Comparison of ENCODE assay signal across 8 cellular contexts in the genomic region with DNA sequence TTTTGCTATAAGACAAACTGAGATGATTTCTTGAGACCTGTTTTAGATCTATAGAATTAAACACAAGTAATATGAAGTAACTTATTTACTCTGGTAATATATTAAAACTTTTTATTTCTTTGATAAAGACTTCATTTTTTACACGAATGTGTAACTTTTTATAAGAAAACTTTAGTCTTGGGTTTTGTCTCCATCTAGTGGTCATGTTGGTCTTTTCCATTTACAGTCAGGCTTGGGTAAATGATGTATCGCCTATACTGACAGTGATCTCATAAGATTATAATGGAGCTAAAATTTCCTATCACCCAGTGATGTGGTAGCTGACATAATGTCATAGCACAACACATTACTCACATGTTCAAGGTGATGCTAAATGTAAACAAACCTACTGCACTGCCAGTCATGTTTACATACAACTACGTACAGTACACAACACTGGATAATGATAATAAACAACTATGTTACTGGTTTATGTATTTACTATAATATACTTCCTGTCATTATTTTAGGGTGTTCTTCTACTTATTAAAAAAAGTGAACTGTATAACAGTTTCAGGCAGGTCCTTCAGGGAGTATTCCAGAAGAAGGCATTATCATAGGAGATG. TPM values are rescaled to one million over a fixed set of nuclear protein-coding genes. Genes with fewer than 3 reads are reported as not detected.
DNase-seq lines count a peak whose midpoint lies in the region; ATAC-seq and TF ChIP-seq lines count a peak whose summit lies in the region.

No MANE protein-coding gene starts in this region.

- H3K27ac ChIP-seq in hepatocyte = no peak overlapping the region
- H3K27ac ChIP-seq in stomach = no peak overlapping the region

- no peak for DNase-seq in Calu3
- DNase-seq in NCI-H1436 treated with DMSO at 0.1 percent for 48 hours (lab: John Stamatoyannopoulos, UW) = peak; percentile 8
- DNase-seq in activated CD8-positive, alpha-beta T cell treated with anti-CD3 and anti-CD28 coated beads, Interleukin-2, amount 10 ng/mL, durations not matched to agents 7 days and 5 days = peak; percentile 31
- peak; percentile 68 for DNase-seq in hepatocyte (ENCODE audit: low spot score)
- DNase-seq in stomach = no peak
- no peak for DNase-seq in activated CD4-positive, alpha-beta memory T cell treated with anti-CD3 and anti-CD28 coated beads, Interleukin-2, amount 10 ng/mL, durations not matched to agents 7 days and 5 days
- no peak for DNase-seq in NCI-H1048 (lab: John Stamatoyannopoulos, UW)

- H2AFZ ChIP-seq in hepatocyte = no peak overlapping the region

- H3K27ac Mint-ChIP-seq in Calu3 (ENCODE audit: unreplicated experiment) = no peak overlapping the region
- no peak overlapping the region for H3K27ac Mint-ChIP-seq in activated CD8-positive, alpha-beta T cell treated with anti-CD3 and anti-CD28 coated beads, Interleukin-2, amount 10 ng/mL, durations not matched to agents 7 days and 5 days
- H3K27ac Mint-ChIP-seq in activated CD4-positive, alpha-beta memory T cell treated with anti-CD3 and anti-CD28 coated beads, Interleukin-2, amount 10 ng/mL, durations not matched to agents 7 days and 5 days = no peak overlapping the region

- H3K27me3 ChIP-seq in hepatocyte = no peaks in the 10 kb centered on the region
- H3K27me3 ChIP-seq in stomach = no peaks in the 10 kb centered on the region

- WGBS in hepatocyte (ENCODE audit: low lambda C conversion rate, missing lambda C conversion rate) = 21% methylated on average over 3 of the region's 3 CpGs
- WGBS in stomach, 5 donors = 1 to 20% (median 15%) methylated on average over 3 of the region's 3 CpGs

- no peak overlapping the region for H3K4me2 ChIP-seq in hepatocyte

- H3K4me3 ChIP-seq in hepatocyte (no peak overlapping the region), stomach (no peak overlapping the region)

- POLR2A ChIA-PET in activated CD8-positive, alpha-beta T cell treated with anti-CD3 and anti-CD28 coated beads, Interleukin-2, amount 10 ng/mL, durations not matched to agents 7 days and 5 days (lab: Charles Lee) = interaction anchor here (0.9 kb wide), 1 partner anchor 178 kb away, joined by 3 read pairs; no protein-coding TSS in a partner anchor
- POLR2A ChIA-PET in activated CD4-positive, alpha-beta memory T cell treated with anti-CD3 and anti-CD28 coated beads, Interleukin-2, amount 10 ng/mL, durations not matched to agents 7 days and 5 days (lab: Charles Lee) = no interaction called here

- peak; percentile 51 for ATAC-seq in GM19455 (IDR thresholded peaks at IDR 0.05; ENCODE audit: unreplicated experiment)
- ATAC-seq in activated CD8-positive, alpha-beta T cell treated with anti-CD3 and anti-CD28 coated beads, Interleukin-2, amount 10 ng/mL, durations not matched to agents 7 days and 5 days = peak; percentile 55

- intact Hi-C loops in Calu3 (cut with micrococcal nuclease; ENCODE audit: unreplicated experiment) = loop anchor here (1.0 to 10.0 kb wide), 4 partner anchors 177 to 1270 kb away; no protein-coding TSS in a partner anchor
- intact Hi-C loops in stomach (cut with DNase I; ENCODE audit: low total_unique reads) = no loop called here

- H3K9me2 ChIP-seq in hepatocyte (replicated peaks; ENCODE audit: insufficient read depth) = no peaks in the 10 kb centered on the region

- H3K36me3 Mint-ChIP-seq in Calu3 (ENCODE audit: insufficient read depth, unreplicated experiment) = no peaks in the 10 kb centered on the region
- peaks cover 12% of the 10 kb centered on the region for H3K36me3 Mint-ChIP-seq in activated CD8-positive, alpha-beta T cell treated with anti-CD3 and anti-CD28 coated beads, Interleukin-2, amount 10 ng/mL, durations not matched to agents 7 days and 5 days (ENCODE audit: low read depth)
- H3K36me3 Mint-ChIP-seq in activated CD4-positive, alpha-beta memory T cell treated with anti-CD3 and anti-CD28 coated beads, Interleukin-2, amount 10 ng/mL, durations not matched to agents 7 days and 5 days (ENCODE audit: low read depth) = no peaks in the 10 kb centered on the region

- TF ChIP-seq CTCF in Calu3 (IDR thresholded peaks at IDR 0.05; ENCODE audit: unreplicated experiment) (peak; percentile 36), hepatocyte (IDR thresholded peaks at IDR 0.05; ENCODE audit: poor library complexity) (peak; percentile 75), stomach (IDR thresholded peaks at IDR 0.05) (peak in 4 of 7 experiments; percentile 31 to 72 (median 57))

- TF ChIP-seq EP300 in stomach (IDR thresholded peaks at IDR 0.05) = no peak

- H3K36me3 ChIP-seq in hepatocyte (replicated peaks; ENCODE audit: insufficient read depth, low read depth) = no peaks in the 10 kb centered on the region
- H3K36me3 ChIP-seq in stomach = peaks cover 4 to 29% (median 18%) of the 10 kb centered on the region in 4 donors

- H3K9me3 Mint-ChIP-seq in Calu3 (ENCODE audit: low read depth, unreplicated experiment) = no peaks in the 10 kb centered on the region
- no peaks in the 10 kb centered on the region for H3K9me3 Mint-ChIP-seq in activated CD8-positive, alpha-beta T cell treated with anti-CD3 and anti-CD28 coated beads, Interleukin-2, amount 10 ng/mL, durations not matched to agents 7 days and 5 days (ENCODE audit: insufficient read depth)
- no peaks in the 10 kb centered on the region for H3K9me3 Mint-ChIP-seq in activated CD4-positive, alpha-beta memory T cell treated with anti-CD3 and anti-CD28 coated beads, Interleukin-2, amount 10 ng/mL, durations not matched to agents 7 days and 5 days

- H3K79me2 ChIP-seq in hepatocyte = no peaks in the 10 kb centered on the region

- TF ChIP-seq POLR2A in stomach (IDR thresholded peaks at IDR 0.05) = no peak

- H4K20me1 ChIP-seq in hepatocyte (ENCODE audit: insufficient read depth, poor library complexity, severe bottlenecking) = no peaks in the 10 kb centered on the region

- no peaks in the 10 kb centered on the region for H3K27me3 Mint-ChIP-seq in Calu3 (ENCODE audit: unreplicated experiment)
- peaks cover 3% of the 10 kb centered on the region for H3K27me3 Mint-ChIP-seq in activated CD8-positive, alpha-beta T cell treated with anti-CD3 and anti-CD28 coated beads, Interleukin-2, amount 10 ng/mL, durations not matched to agents 7 days and 5 days (ENCODE audit: low read depth)
- H3K27me3 Mint-ChIP-seq in activated CD4-positive, alpha-beta memory T cell treated with anti-CD3 and anti-CD28 coated beads, Interleukin-2, amount 10 ng/mL, durations not matched to agents 7 days and 5 days = peaks cover 3% of the 10 kb centered on the region

- CTCF ChIA-PET in Calu3 (lab: Charles Lee) = interaction anchor here (0.6 to 1.7 kb wide), 2 partner anchors 240 to 609 kb away, joined by 3 to 8 read pairs; no protein-coding TSS in a partner anchor
- CTCF ChIA-PET in activated CD8-positive, alpha-beta T cell treated with anti-CD3 and anti-CD28 coated beads, Interleukin-2, amount 10 ng/mL, durations not matched to agents 7 days and 5 days (lab: Charles Lee) = interaction anchor here (0.5 to 2.6 kb wide), 15 partner anchors 9 to 766 kb away, joined by 3 to 18 read pairs (median 4); no protein-coding TSS in a partner anchor
- CTCF ChIA-PET in activated CD4-positive, alpha-beta memory T cell treated with anti-CD3 and anti-CD28 coated beads, Interleukin-2, amount 10 ng/mL, durations not matched to agents 7 days and 5 days (lab: Charles Lee) = interaction anchor here (0.6 to 4.8 kb wide), 17 partner anchors 10 to 766 kb away, joined by 3 to 36 read pairs (median 3); partner anchors contain the start of genes ANKRD49 and PANX1

- H3K9me3 ChIP-seq in hepatocyte (ENCODE audit: low read depth) (no peaks in the 10 kb centered on the region), stomach (no peaks in the 10 kb centered on the region)

- H3K4me1 ChIP-seq in hepatocyte (ENCODE audit: insufficient read depth) = no peaks in the 10 kb centered on the region
- no peaks in the 10 kb centered on the region for H3K4me1 ChIP-seq in stomach

- no peak overlapping the region for H3K4me3 Mint-ChIP-seq in Calu3 (ENCODE audit: low read depth, unreplicated experiment)
- H3K4me3 Mint-ChIP-seq in activated CD8-positive, alpha-beta T cell treated with anti-CD3 and anti-CD28 coated beads, Interleukin-2, amount 10 ng/mL, durations not matched to agents 7 days and 5 days = no peak overlapping the region
- H3K4me3 Mint-ChIP-seq in activated CD4-positive, alpha-beta memory T cell treated with anti-CD3 and anti-CD28 coated beads, Interleukin-2, amount 10 ng/mL, durations not matched to agents 7 days and 5 days = no peak overlapping the region

- no peaks in the 10 kb centered on the region for H3K4me1 Mint-ChIP-seq in Calu3 (ENCODE audit: low read depth, unreplicated experiment)
- H3K4me1 Mint-ChIP-seq in activated CD8-positive, alpha-beta T cell treated with anti-CD3 and anti-CD28 coated beads, Interleukin-2, amount 10 ng/mL, durations not matched to agents 7 days and 5 days (ENCODE audit: low read depth) = no peaks in the 10 kb centered on the region
- no peaks in the 10 kb centered on the region for H3K4me1 Mint-ChIP-seq in activated CD4-positive, alpha-beta memory T cell treated with anti-CD3 and anti-CD28 coated beads, Interleukin-2, amount 10 ng/mL, durations not matched to agents 7 days and 5 days

- no TSS peak for BruUV-seq in Calu3 (replicated peaks; lab: Mats Ljungman, UMichigan)

RNA-seq across cellular contexts. Expression of gene C11orf97, which starts 7.5 kb away (rescaled TPM):
- not detected in 2 replicates for total RNA-seq in Calu3 (2022)
- not detected for total RNA-seq in activated CD8-positive, alpha-beta T cell treated with anti-CD3 and anti-CD28 coated beads, Interleukin-2, amount 10 ng/mL, durations not matched to agents 7 days and 5 days
- total RNA-seq in hepatocyte = not detected in 2 replicates
- 0.39 and 0.59 TPM in 2 replicates for polyA plus RNA-seq in hepatocyte
- not detected for total RNA-seq in stomach
- not detected for polyA plus RNA-seq in stomach
- not detected for total RNA-seq in activated CD4-positive, alpha-beta memory T cell treated with anti-CD3 and anti-CD28 coated beads, Interleukin-2, amount 10 ng/mL, durations not matched to agents 7 days and 5 days

RNA-seq across cellular contexts. Expression of gene ANKRD49, which starts 11.0 kb away (rescaled TPM):
- total RNA-seq in Calu3 (2022) = 10.1 and 10.3 TPM in 2 replicates
- total RNA-seq in activated CD8-positive, alpha-beta T cell treated with anti-CD3 and anti-CD28 coated beads, Interleukin-2, amount 10 ng/mL, durations not matched to agents 7 days and 5 days = 10 to 100 TPM; 19.9 to 25.2 TPM
- total RNA-seq in hepatocyte = 20.8 and 31.2 TPM in 2 replicates
- 15.7 and 17.9 TPM in 2 replicates for polyA plus RNA-seq in hepatocyte
- total RNA-seq in stomach = 10 to 100 TPM in 3 of 5 donors, 1 to 10 TPM in 1, under 1 TPM in 1; 0.87 to 33.5 (median 16.4) TPM
- 10 to 100 TPM; 14.0 to 77.0 (median 15.3) TPM for polyA plus RNA-seq in stomach
- 10 to 100 TPM; 26.9 to 27.0 TPM for total RNA-seq in activated CD4-positive, alpha-beta memory T cell treated with anti-CD3 and anti-CD28 coated beads, Interleukin-2, amount 10 ng/mL, durations not matched to agents 7 days and 5 days

RNA-seq across cellular contexts. Expression of gene MRE11, which starts 11.1 kb away (rescaled TPM):
- total RNA-seq in Calu3 (2022) (25.6 and 27.2 TPM in 2 replicates), hepatocyte (13.4 and 17.6 TPM in 2 replicates), stomach (10 to 100 TPM in 3 of 5 donors, 1 to 10 TPM in 2; 2.0 to 39.3 (median 10.5) TPM)
- total RNA-seq in activated CD8-positive, alpha-beta T cell treated with anti-CD3 and anti-CD28 coated beads, Interleukin-2, amount 10 ng/mL, durations not matched to agents 7 days and 5 days = 10 to 100 TPM; 35.8 to 36.5 TPM
- polyA plus RNA-seq in hepatocyte (6.3 and 9.4 TPM in 2 replicates), stomach (1 to 10 TPM; 1.5 to 5.9 (median 3.5) TPM)
- total RNA-seq in activated CD4-positive, alpha-beta memory T cell treated with anti-CD3 and anti-CD28 coated beads, Interleukin-2, amount 10 ng/mL, durations not matched to agents 7 days and 5 days = 10 to 100 TPM; 35.7 to 37.0 TPM

RNA-seq across cellular contexts. Expression of gene FUT4, which starts 38.9 kb away (rescaled TPM):
- total RNA-seq in Calu3 (2022) (28.6 and 32.9 TPM in 2 replicates), hepatocyte (12.1 and 13.9 TPM in 2 replicates), stomach (10 to 100 TPM in 3 of 5 donors, 1 to 10 TPM in 1, under 1 TPM in 1; 0.58 to 19.7 (median 18.2) TPM)
- total RNA-seq in activated CD8-positive, alpha-beta T cell treated with anti-CD3 and anti-CD28 coated beads, Interleukin-2, amount 10 ng/mL, durations not matched to agents 7 days and 5 days = 1 to 10 TPM; 6.5 to 7.0 TPM
- polyA plus RNA-seq in hepatocyte (5.9 and 6.5 TPM in 2 replicates), stomach (1 to 10 TPM; 1.4 to 4.1 (median 2.7) TPM)
- total RNA-seq in activated CD4-positive, alpha-beta memory T cell treated with anti-CD3 and anti-CD28 coated beads, Interleukin-2, amount 10 ng/mL, durations not matched to agents 7 days and 5 days = 1 to 10 TPM; 6.1 to 6.2 TPM

Comparison
In these comparisons a context has a peak if more than half of its experiments do, and no peak if none do; other contexts are left out.
1. DNase-seq: peak in NCI-H1436 treated with DMSO at 0.1 percent for 48 hours (single experiment), activated CD8-positive, alpha-beta T cell treated with anti-CD3 and anti-CD28 coated beads, Interleukin-2, amount 10 ng/mL, durations not matched to agents 7 days and 5 days (single experiment) and hepatocyte (single experiment); none in Calu3 (single experiment), stomach (single experiment), activated CD4-positive, alpha-beta memory T cell treated with anti-CD3 and anti-CD28 coated beads, Interleukin-2, amount 10 ng/mL, durations not matched to agents 7 days and 5 days (single experiment) and NCI-H1048 (single experiment).
2. Peak in every context shown above with its lines, with median percentiles within 50 percentile points of each other: CTCF ChIP-seq.